ENCODE assay signal across 10 cellular contexts in the genomic region with DNA sequence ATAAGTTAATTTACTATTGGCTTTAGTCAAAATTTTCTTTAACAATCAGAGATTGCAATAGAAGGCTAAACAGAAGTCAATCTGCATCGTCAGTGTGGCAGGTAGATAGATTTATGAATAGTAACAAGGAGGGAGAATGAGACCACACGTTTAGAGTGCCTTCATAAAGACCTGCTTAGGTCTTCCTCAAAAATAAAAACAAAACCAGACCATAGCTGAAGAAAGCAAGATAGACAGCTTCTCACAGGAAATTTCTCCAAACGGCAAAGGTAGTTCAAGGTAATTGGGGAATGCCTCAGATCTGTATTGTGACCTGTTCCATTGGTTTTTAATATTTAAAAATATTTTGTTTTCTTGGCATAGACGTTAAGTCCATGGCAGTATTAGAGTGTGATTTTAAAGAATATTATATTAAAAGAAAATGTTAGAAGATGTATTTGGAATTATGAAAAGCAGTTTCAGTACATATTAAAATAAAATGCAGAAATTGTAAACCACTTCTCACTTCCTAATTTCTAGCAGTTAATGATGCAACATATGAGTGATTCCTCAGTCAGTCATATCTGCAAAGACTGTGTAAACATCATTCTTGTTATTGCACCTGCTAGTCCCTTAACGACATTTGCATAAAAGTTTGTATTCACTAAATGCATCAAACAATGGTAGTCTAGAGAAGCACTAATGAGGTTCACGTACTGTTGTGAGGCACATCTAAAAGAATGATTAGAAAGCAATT.
DNase-seq lines count a peak whose midpoint lies in the region; ATAC-seq and TF ChIP-seq lines count a peak whose summit lies in the region.
"Had no signal": no experiment of that assay in that cellular context is flagged by ENCODE, and none has a peak within 500 bp of the region (broad histone marks: within the 10 kb centered on the region; RNA-seq: fewer than 3 reads in every experiment).

No MANE protein-coding gene starts in this region.

- peak overlapping the region; percentile 69 for H3K27ac ChIP-seq in DOHH2 (ENCODE audit: low read depth, low read length)
- H3K27ac ChIP-seq: psoas muscle had no signal

- H3K9me3 ChIP-seq in DOHH2 (ENCODE audit: control insufficient read depth, insufficient read depth, low read length) = no peaks in the 10 kb centered on the region
- H3K9me3 ChIP-seq: psoas muscle had no signal

- H3K36me3 ChIP-seq in DOHH2 (ENCODE audit: control insufficient read depth, low read length) = no peaks in the 10 kb centered on the region

- peak overlapping the region; percentile 46 for H3K4me2 ChIP-seq in DOHH2 (ENCODE audit: low read length)

- peaks cover 9% of the 10 kb centered on the region; the same call in 1 of the 2 replicates for H3F3A ChIP-seq in DOHH2 (ENCODE audit: control insufficient read depth, insufficient read depth)

- peak; percentile 53 for DNase-seq in NCI-H748 (lab: John Stamatoyannopoulos, UW; ENCODE audit: unreplicated experiment)
- DNase-seq in SK-N-DZ (ENCODE audit: low spot score) = no peak
- no peak for DNase-seq in stimulated activated naive CD8-positive, alpha-beta T cell treated with anti-CD3 and anti-CD28 coated beads, Interleukin-15, Interleukin-2, amounts not matched to agents 100 U/mL and 50 U/mL, for 24 hours
- no peak for DNase-seq in activated naive CD4-positive, alpha-beta T cell (lab: John Stamatoyannopoulos, UW)
- no peak for DNase-seq in amygdala (lab: John Stamatoyannopoulos, UW)
- DNase-seq: effector CD8-positive, alpha-beta T cell; psoas muscle had no signal

- peaks cover 67% of the 10 kb centered on the region for H3K4me1 ChIP-seq in DOHH2 (ENCODE audit: control insufficient read depth, low read length)

- no peaks in the 10 kb centered on the region for H3K79me2 ChIP-seq in DOHH2 (ENCODE audit: control insufficient read depth, low read length)

- no peaks in the 10 kb centered on the region for H4K20me1 ChIP-seq in DOHH2 (ENCODE audit: control insufficient read depth, insufficient read depth, low read depth, low read length)

- no peaks in the 10 kb centered on the region for H3K9me2 ChIP-seq in DOHH2 (replicated peaks; ENCODE audit: control insufficient read depth, low read length)

- H3K4me3 ChIP-seq in DOHH2 (ENCODE audit: low read length) = peak overlapping the region; percentile 48
- H3K4me3 ChIP-seq: psoas muscle had no signal

- peak; percentile 84 for ATAC-seq in GM19467 (IDR thresholded peaks at IDR 0.05; ENCODE audit: unreplicated experiment)
- peak; percentile 84 for ATAC-seq in HG03064 (IDR thresholded peaks at IDR 0.05; ENCODE audit: low read depth, unreplicated experiment)
- ATAC-seq in stimulated activated naive CD8-positive, alpha-beta T cell treated with anti-CD3 and anti-CD28 coated beads, Interleukin-15, Interleukin-2, amounts not matched to agents 100 U/mL and 50 U/mL, for 24 hours = no peak
- ATAC-seq: psoas muscle had no signal

- no peak for TF ChIP-seq CTCF in DOHH2 (IDR thresholded peaks at IDR 0.05; ENCODE audit: low read depth, low read length, poor library complexity, severe bottlenecking)

- no peaks in the 10 kb centered on the region for H3K27me3 ChIP-seq in DOHH2 (ENCODE audit: control insufficient read depth, low read length)
